In genomic region chr18:25896178-25896780, GRCh38 we compare ENCODE assay signal across 9 cellular contexts.
DNase-seq lines count a peak whose midpoint lies in the region; ATAC-seq and TF ChIP-seq lines count a peak whose summit lies in the region.
"Had no signal": no experiment of that assay in that cellular context is flagged by ENCODE, and none has a peak within 500 bp of the region (broad histone marks: within the 10 kb centered on the region; RNA-seq: fewer than 3 reads in every experiment).

No MANE protein-coding gene starts in this region.

- no peaks in the 10 kb centered on the region for H3K36me3 ChIP-seq in neural progenitor cell

- H3F3A ChIP-seq in neural progenitor cell (ENCODE audit: low read depth), result no peaks in the 10 kb centered on the region

- no peak overlapping the region for H3K9ac ChIP-seq in neural progenitor cell

- CTCF ChIA-PET in activated naive CD4-positive, alpha-beta T cell treated with anti-CD3 and anti-CD28 coated beads, Interleukin-2, amount 10 ng/mL, durations not matched to agents 7 days and 5 days (lab: Charles Lee), result interaction anchor here (0.7 to 0.9 kb wide), 2 partner anchors 18 to 22 kb away, joined by 3 to 4 read pairs; no protein-coding TSS in a partner anchor

- H3K4me1 ChIP-seq in neural progenitor cell, result peaks cover 13% of the 10 kb centered on the region

- H3K4me3 Mint-ChIP-seq in activated naive CD4-positive, alpha-beta T cell treated with anti-CD3 and anti-CD28 coated beads, Interleukin-2, amount 10 ng/mL, durations not matched to agents 7 days and 5 days, result no peak overlapping the region
- H3K4me3 Mint-ChIP-seq in neural progenitor cell, result no peak overlapping the region
- H3K4me3 Mint-ChIP-seq: central memory CD8-positive, alpha-beta T cell had no signal

- peak; percentile 80 for ATAC-seq in GM21576 (IDR thresholded peaks at IDR 0.05; ENCODE audit: unreplicated experiment)

- no peaks in the 10 kb centered on the region for H3K4me1 Mint-ChIP-seq in activated naive CD4-positive, alpha-beta T cell treated with anti-CD3 and anti-CD28 coated beads, Interleukin-2, amount 10 ng/mL, durations not matched to agents 7 days and 5 days
- H3K4me1 Mint-ChIP-seq in neural progenitor cell, result peaks cover 21% of the 10 kb centered on the region

- peak overlapping the region; percentile 2 for H2AFZ ChIP-seq in neural progenitor cell (replicated peaks)

- H3K4me3 ChIP-seq in neural progenitor cell, result no peak overlapping the region

- in situ Hi-C loops in KBM-7 (cut with MboI; ENCODE audit: low pct_unique_long_range_greater_than_20kb, low sequenced_read_pairs), result no loop called here

- no peak overlapping the region for H3K27ac ChIP-seq in neural progenitor cell

- H3K9me3 Mint-ChIP-seq in activated naive CD4-positive, alpha-beta T cell treated with anti-CD3 and anti-CD28 coated beads, Interleukin-2, amount 10 ng/mL, durations not matched to agents 7 days and 5 days, result no peaks in the 10 kb centered on the region
- H3K9me3 Mint-ChIP-seq in neural progenitor cell, result peaks cover 2% of the 10 kb centered on the region
- H3K9me3 Mint-ChIP-seq: central memory CD8-positive, alpha-beta T cell had no signal

- no peak overlapping the region for H3K27ac Mint-ChIP-seq in activated naive CD4-positive, alpha-beta T cell treated with anti-CD3 and anti-CD28 coated beads, Interleukin-2, amount 10 ng/mL, durations not matched to agents 7 days and 5 days
- no peak overlapping the region for H3K27ac Mint-ChIP-seq in neural progenitor cell

- H3K27me3 Mint-ChIP-seq in activated naive CD4-positive, alpha-beta T cell treated with anti-CD3 and anti-CD28 coated beads, Interleukin-2, amount 10 ng/mL, durations not matched to agents 7 days and 5 days, result peaks cover 11% of the 10 kb centered on the region
- H3K27me3 Mint-ChIP-seq in neural progenitor cell (ENCODE audit: insufficient read depth, low read depth), result peaks cover 2% of the 10 kb centered on the region

- H3K36me3 Mint-ChIP-seq in activated naive CD4-positive, alpha-beta T cell treated with anti-CD3 and anti-CD28 coated beads, Interleukin-2, amount 10 ng/mL, durations not matched to agents 7 days and 5 days, result no peaks in the 10 kb centered on the region
- H3K36me3 Mint-ChIP-seq in neural progenitor cell, result no peaks in the 10 kb centered on the region

- DNase-seq in activated naive CD4-positive, alpha-beta T cell treated with anti-CD3 and anti-CD28 coated beads, Interleukin-2, amount 10 ng/mL, durations not matched to agents 7 days and 5 days, result peak; percentile 34
- no peak for DNase-seq in activated naive CD4-positive, alpha-beta T cell treated with Interleukin-2 at 50 U/mL for 16 hours
- DNase-seq in KBM-7, result peak; percentile 38
- DNase-seq in SHP77 (lab: John Stamatoyannopoulos, UW), result peak; percentile 39 to 49
- peak; percentile 68 to 73 for DNase-seq in erythroblast (lab: John Stamatoyannopoulos, UW)
- peak; percentile 70 for DNase-seq in neural progenitor cell (ENCODE audit: low spot score)
- DNase-seq in mucosa of gallbladder (ENCODE audit: low spot score), result no peak

- no peaks in the 10 kb centered on the region for H4K20me1 ChIP-seq in neural progenitor cell (ENCODE audit: low read depth)

- no peak for TF ChIP-seq POLR2A in erythroblast (IDR thresholded peaks at IDR 0.05; ENCODE audit: low read length)

- H3K9me3 ChIP-seq in neural progenitor cell (ENCODE audit: low read depth), result no peaks in the 10 kb centered on the region

- H3K4me2 ChIP-seq in neural progenitor cell, result peak overlapping the region; percentile 54

- H3K27me3 ChIP-seq in neural progenitor cell, result no peaks in the 10 kb centered on the region

- H3K79me2 ChIP-seq in neural progenitor cell (ENCODE audit: low read depth), result no peaks in the 10 kb centered on the region

- TF ChIP-seq CTCF in neural progenitor cell (IDR thresholded peaks at IDR 0.05), result peak; percentile 90

Comparison
In these comparisons a context has a peak if more than half of its experiments do, and no peak if none do; other contexts are left out.
1. DNase-seq: peak in activated naive CD4-positive, alpha-beta T cell treated with anti-CD3 and anti-CD28 coated beads, Interleukin-2, amount 10 ng/mL, durations not matched to agents 7 days and 5 days (single experiment), KBM-7 (single experiment), SHP77 (2 of 2), erythroblast (2 of 2) and neural progenitor cell (single experiment); none in activated naive CD4-positive, alpha-beta T cell treated with Interleukin-2 at 50 U/mL for 16 hours (single experiment) and mucosa of gallbladder (single experiment).